In the genomic region with DNA sequence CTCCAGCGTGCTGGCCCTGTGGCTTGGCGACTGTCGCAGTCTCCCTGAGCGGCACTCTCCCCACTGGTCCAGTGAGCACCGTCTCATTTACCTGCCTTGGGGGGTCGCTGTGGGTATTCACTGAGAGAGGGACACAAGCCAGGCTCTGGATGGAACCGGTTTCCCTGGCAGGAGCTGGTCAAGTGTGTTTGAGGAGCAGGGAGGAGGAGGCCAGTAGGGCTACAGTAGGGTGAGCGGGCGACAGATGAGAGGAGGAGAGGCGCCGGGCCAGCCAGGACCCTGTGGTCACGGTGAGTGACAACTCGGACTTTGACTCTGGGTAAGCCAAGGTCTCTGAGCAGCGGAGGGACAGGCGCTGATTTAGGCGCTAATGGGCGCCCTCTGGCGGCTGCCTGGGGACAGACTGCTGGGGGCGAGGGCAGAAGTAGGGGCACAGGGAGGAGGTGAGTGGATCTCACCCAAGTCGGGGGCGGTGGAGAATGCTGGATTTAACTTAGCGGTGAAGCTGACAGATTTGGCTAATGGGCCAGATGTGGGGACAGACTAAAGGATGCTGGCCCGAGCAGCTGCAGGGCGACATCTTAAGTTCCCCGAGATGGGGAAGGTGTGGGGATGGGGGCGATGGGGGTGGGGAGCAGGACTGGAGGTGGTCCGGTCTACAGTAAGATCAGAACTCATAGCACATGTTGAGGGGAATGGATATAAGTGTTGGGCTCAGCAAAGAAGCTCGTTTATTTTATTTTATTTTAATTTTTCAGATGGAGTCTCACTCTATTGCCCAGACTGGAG, we compare ENCODE assay signal across 9 cellular contexts. TPM values are rescaled to one million over a fixed set of nuclear protein-coding genes. Genes with fewer than 3 reads are reported as not detected.
A peak's percentile ranks its signal among the peaks of the same experiment; 100 is the strongest.
DNase-seq lines count a peak whose midpoint lies in the region; ATAC-seq and TF ChIP-seq lines count a peak whose summit lies in the region.
"Had no signal": no experiment of that assay in that cellular context is flagged by ENCODE, and none has a peak within 500 bp of the region (broad histone marks: within the 10 kb centered on the region; RNA-seq: fewer than 3 reads in every experiment).

No MANE protein-coding gene starts in this region.

- no peak overlapping the region for H3K4me3 Mint-ChIP-seq in activated CD4-positive, alpha-beta T cell treated with anti-CD3 and anti-CD28 coated beads for 36 hours
- H3K4me3 Mint-ChIP-seq: stimulated activated naive CD8-positive, alpha-beta T cell treated with anti-CD3 and anti-CD28 coated beads, Interleukin-15, Interleukin-2, amounts not matched to agents 100 ng/mL and 50 ng/mL, for 24 hours had no signal

- peaks cover 15% of the 10 kb centered on the region for H3K4me1 Mint-ChIP-seq in activated CD4-positive, alpha-beta T cell treated with anti-CD3 and anti-CD28 coated beads for 36 hours

- TF ChIP-seq CTCF in GM13977 (IDR thresholded peaks at IDR 0.05; ENCODE audit: extremely low read depth, insufficient read depth, missing control alignments) (peak; percentile 96), choroid plexus epithelial cell (conservative IDR thresholded peaks at IDR 0.05; ENCODE audit: low read depth, low read length) (peak; percentile 94)

- CTCF ChIA-PET in activated CD4-positive, alpha-beta T cell treated with anti-CD3 and anti-CD28 coated beads for 36 hours (lab: Charles Lee) = interaction anchor here (0.8 to 7.0 kb wide), 9 partner anchors 8 to 193 kb away, joined by 3 to 62 read pairs (median 3); a partner anchor contains a TSS

- intact Hi-C loops in activated CD4-positive, alpha-beta T cell treated with anti-CD3 and anti-CD28 coated beads for 36 hours (cut with DNase I, micrococcal nuclease) = loop anchor here in 1 of 2 experiments (1.0 to 10.0 kb wide), 2 partner anchors 166 to 798 kb away; a partner anchor contains a TSS

- ATAC-seq in activated CD4-positive, alpha-beta T cell treated with anti-CD3 and anti-CD28 coated beads for 36 hours = no peak
- ATAC-seq in left lobe of liver (peak; percentile 63), GM21367 (IDR thresholded peaks at IDR 0.05; ENCODE audit: unreplicated experiment) (no peak)

- DNase-seq in 8988T (peak; percentile 92), GM13977 (ENCODE audit: low spot score) (peak; percentile 91), NCI-H460 (ENCODE audit: extremely low read depth, low read depth) (peak; percentile 70), choroid plexus epithelial cell (ENCODE audit: low read depth) (peak; percentile 72), left lobe of liver (ENCODE audit: low spot score) (peak; percentile 82)
- peak; percentile 87 for DNase-seq in activated CD4-positive, alpha-beta T cell treated with anti-CD3 and anti-CD28 coated beads for 36 hours
- DNase-seq in stimulated activated CD4-positive, alpha-beta T cell treated with anti-CD3 and anti-CD28 coated beads, Interleukin-4, amount 100 ng/mL, for 1 hour = peak; percentile 79

- no peaks in the 10 kb centered on the region for H3K27me3 Mint-ChIP-seq in activated CD4-positive, alpha-beta T cell treated with anti-CD3 and anti-CD28 coated beads for 36 hours
- H3K27me3 Mint-ChIP-seq: stimulated activated naive CD8-positive, alpha-beta T cell treated with anti-CD3 and anti-CD28 coated beads, Interleukin-15, Interleukin-2, amounts not matched to agents 100 ng/mL and 50 ng/mL, for 24 hours had no signal

- H3K4me3 ChIP-seq in choroid plexus epithelial cell (ENCODE audit: low read depth, low read length) = peak overlapping the region; percentile 43

- peaks cover 23% of the 10 kb centered on the region for H3K36me3 Mint-ChIP-seq in activated CD4-positive, alpha-beta T cell treated with anti-CD3 and anti-CD28 coated beads for 36 hours (ENCODE audit: low read depth)

- no peaks in the 10 kb centered on the region for H3K9me3 Mint-ChIP-seq in activated CD4-positive, alpha-beta T cell treated with anti-CD3 and anti-CD28 coated beads for 36 hours (ENCODE audit: low read depth)
- H3K9me3 Mint-ChIP-seq: stimulated activated naive CD8-positive, alpha-beta T cell treated with anti-CD3 and anti-CD28 coated beads, Interleukin-15, Interleukin-2, amounts not matched to agents 100 ng/mL and 50 ng/mL, for 24 hours had no signal

- in situ Hi-C loops in GM13977 (cut with MboI; ENCODE audit: low pct_unique_long_range_greater_than_20kb, low sequenced_read_pairs, unreplicated experiment) = no loop called here

- POLR2A ChIA-PET in activated CD4-positive, alpha-beta T cell treated with anti-CD3 and anti-CD28 coated beads for 36 hours (lab: Charles Lee) = interaction anchor here (1.1 kb wide), 1 partner anchor 32 kb away, joined by 5 read pairs; a partner anchor contains a TSS

- H3K27ac Mint-ChIP-seq in activated CD4-positive, alpha-beta T cell treated with anti-CD3 and anti-CD28 coated beads for 36 hours = no peak overlapping the region
- H3K27ac Mint-ChIP-seq: stimulated activated naive CD8-positive, alpha-beta T cell treated with anti-CD3 and anti-CD28 coated beads, Interleukin-15, Interleukin-2, amounts not matched to agents 100 ng/mL and 50 ng/mL, for 24 hours had no signal

RNA-seq across cellular contexts. Expression of a gene that starts 4.7 kb away (rescaled TPM):
- 228 and 254 TPM in 2 replicates for total RNA-seq in NCI-H460 (2014; rRNA removed; shearing (Covaris generic))
- polyA plus RNA-seq in NCI-H460 (2014; cell fraction: nucleus; rRNA removed) = 447 and 497 TPM in 2 replicates
- 100 to 1,000 TPM; 384 to 448 TPM for total RNA-seq in activated CD4-positive, alpha-beta T cell treated with anti-CD3 and anti-CD28 coated beads for 36 hours
- total RNA-seq in left lobe of liver = 28.7 TPM

RNA-seq across cellular contexts. Expression of a gene that starts 6.6 kb away (rescaled TPM):
- total RNA-seq in NCI-H460 (2014; rRNA removed; shearing (Covaris generic)) = 16.4 and 17.5 TPM in 2 replicates
- 17.6 and 25.0 TPM in 2 replicates for polyA plus RNA-seq in NCI-H460 (2014; cell fraction: nucleus; rRNA removed)
- 10 to 100 TPM; 79.6 to 93.8 TPM for total RNA-seq in activated CD4-positive, alpha-beta T cell treated with anti-CD3 and anti-CD28 coated beads for 36 hours
- 13.7 TPM for total RNA-seq in left lobe of liver

RNA-seq across cellular contexts. Expression of a gene that starts 6.7 kb away (rescaled TPM):
- 36.5 and 38.0 TPM in 2 replicates for total RNA-seq in NCI-H460 (2014; rRNA removed; shearing (Covaris generic))
- polyA plus RNA-seq in NCI-H460 (2014; cell fraction: nucleus; rRNA removed) = 48.5 and 62.9 TPM in 2 replicates
- total RNA-seq in activated CD4-positive, alpha-beta T cell treated with anti-CD3 and anti-CD28 coated beads for 36 hours = 100 to 1,000 TPM; 123 to 125 TPM
- 50.1 TPM for total RNA-seq in left lobe of liver

RNA-seq across cellular contexts. Expression of a gene that starts 17.1 kb away (rescaled TPM):
- 3.1 and 3.2 TPM in 2 replicates for total RNA-seq in NCI-H460 (2014; rRNA removed; shearing (Covaris generic))
- polyA plus RNA-seq in NCI-H460 (2014; cell fraction: nucleus; rRNA removed) = 44.4 and 49.0 TPM in 2 replicates
- 1 to 10 TPM; 4.1 to 4.4 TPM for total RNA-seq in activated CD4-positive, alpha-beta T cell treated with anti-CD3 and anti-CD28 coated beads for 36 hours
- total RNA-seq in left lobe of liver = 0.86 TPM

RNA-seq across cellular contexts. Expression of a gene that starts 18.6 kb away (rescaled TPM):
- total RNA-seq in NCI-H460 (2014; rRNA removed; shearing (Covaris generic)) = 1.7 and 2.2 TPM in 2 replicates
- polyA plus RNA-seq in NCI-H460 (2014; cell fraction: nucleus; rRNA removed) = 0.63 TPM in 1 of 2 replicates, not detected in the other
- total RNA-seq in activated CD4-positive, alpha-beta T cell treated with anti-CD3 and anti-CD28 coated beads for 36 hours = 1 to 10 TPM; 1.1 to 1.6 TPM
- 0.91 TPM for total RNA-seq in left lobe of liver
